In genomic region chr19:9932835-9933234, GRCh38 we compare ENCODE assay signal across 15 cellular contexts. TPM values are rescaled to one million over a fixed set of nuclear protein-coding genes. Genes with fewer than 3 reads are reported as not detected.
A peak's percentile ranks its signal among the peaks of the same experiment; 100 is the strongest.
DNase-seq lines count a peak whose midpoint lies in the region; ATAC-seq and TF ChIP-seq lines count a peak whose summit lies in the region.
"Had no signal": no experiment of that assay in that cellular context is flagged by ENCODE, and none has a peak within 500 bp of the region (broad histone marks: within the 10 kb centered on the region; RNA-seq: fewer than 3 reads in every experiment).

No MANE protein-coding gene starts in this region.

- no peak overlapping the region for H3K4me2 ChIP-seq in IMR-90 (ENCODE audit: low read depth, low read length)
- H3K4me2 ChIP-seq: GM23338 had no signal

- dilution Hi-C loops in IMR-90 (cut with HindIII; ENCODE audit: low sequenced_read_pairs, unreplicated experiment) = no loop called here

- no peak overlapping the region for H3K4ac ChIP-seq in IMR-90 (ENCODE audit: low read depth, low read length)

- no peak for ATAC-seq in IMR-90 (ENCODE audit: low read depth)
- ATAC-seq: GM23338, HepG2 had no signal

- peaks cover 47% of the 10 kb centered on the region for H3K4me1 Mint-ChIP-seq in brain
- H3K4me1 Mint-ChIP-seq in osteocyte (ENCODE audit: unreplicated experiment) = peaks cover 51% of the 10 kb centered on the region

- no peak overlapping the region for H3K56ac ChIP-seq in IMR-90 (ENCODE audit: extremely low read depth, insufficient read depth, low read length)

- no peak overlapping the region for H4K5ac ChIP-seq in IMR-90 (ENCODE audit: low read depth, low read length)

- H3K9me3 ChIP-seq in IMR-90 (ENCODE audit: control insufficient read depth, insufficient read depth, low read length) = no peaks in the 10 kb centered on the region
- H3K9me3 ChIP-seq: BE2C, Caco-2 had no signal

- no TSS peak for BruUV-seq in IMR-90 (replicated peaks; lab: Mats Ljungman, UMichigan)

- H2BK15ac ChIP-seq in IMR-90 (ENCODE audit: low read depth, low read length) = no peak overlapping the region

- H3K27ac ChIP-seq in IMR-90 (ENCODE audit: insufficient read depth, low read length) = no peak overlapping the region

- no peaks in the 10 kb centered on the region for H3K36me3 ChIP-seq in IMR-90 (ENCODE audit: control insufficient read depth, insufficient read depth, low read length)
- H3K36me3 ChIP-seq: BE2C had no signal

- intact Hi-C loops in IMR-90 (cut with micrococcal nuclease) = loop anchor here (5.0 kb wide), 1 partner anchor 164 kb away; no protein-coding TSS in a partner anchor

- DNase-seq in GM10266 (ENCODE audit: extremely low spot score) (peak; percentile 2), IMR-90 (no peak), osteocyte (ENCODE audit: extremely low spot score, unreplicated experiment) (no peak), ureter (ENCODE audit: low spot score) (no peak), NCI-H128 (lab: John Stamatoyannopoulos, UW; ENCODE audit: unreplicated experiment) (no peak), DMS79 (lab: John Stamatoyannopoulos, UW) (no peak)
- DNase-seq: ACHN; BE2C; C1 segment of cervical spinal cord; Caco-2; CD4-positive, CD25-positive, alpha-beta regulatory T cell; GDM1 had no signal

- CTCF ChIA-PET in IMR-90 (lab: Yijun Ruan, JAX) = interaction anchor here (0.6 to 4.5 kb wide), 3 partner anchors 35 to 95 kb away, joined by 3 to 30 read pairs (median 3); no protein-coding TSS in a partner anchor

- no peak overlapping the region for H3K18ac ChIP-seq in IMR-90 (ENCODE audit: low read depth, low read length)

- TF ChIP-seq CTCF in GM10266 (IDR thresholded peaks at IDR 0.05; ENCODE audit: control insufficient read depth, insufficient read depth, low read depth, missing control alignments) = no peak
- no peak for TF ChIP-seq CTCF in IMR-90 (conservative IDR thresholded peaks at IDR 0.05; ENCODE audit: low read depth, low read length)
- no peak for TF ChIP-seq CTCF in brain (conservative IDR thresholded peaks at IDR 0.05)
- no peak for TF ChIP-seq CTCF in osteocyte (IDR thresholded peaks at IDR 0.05)

- H2AFZ ChIP-seq in IMR-90 (replicated peaks; ENCODE audit: low read length, poor library complexity) = peak overlapping the region; percentile 51
- H2AFZ ChIP-seq: GM23338 had no signal

- peak overlapping the region; percentile 8; the same call in 1 of the 2 replicates for H2AK5ac ChIP-seq in IMR-90 (ENCODE audit: low read depth, low read length)

- H3K4me3 ChIP-seq in IMR-90 (ENCODE audit: insufficient read depth, low read depth, low read length) = no peak overlapping the region
- H3K4me3 ChIP-seq: GM23338 had no signal

- H4K20me1 ChIP-seq in IMR-90 (ENCODE audit: insufficient read depth, low read length) = peaks cover 3% of the 10 kb centered on the region

- no peak overlapping the region for H2BK5ac ChIP-seq in IMR-90 (ENCODE audit: low read depth, low read length, poor library complexity, severe bottlenecking)

- no peak overlapping the region for H3K14ac ChIP-seq in IMR-90 (replicated peaks; ENCODE audit: low read depth, low read length)

- peaks cover 20% of the 10 kb centered on the region for H3K36me3 Mint-ChIP-seq in brain
- H3K36me3 Mint-ChIP-seq in osteocyte (ENCODE audit: unreplicated experiment) = peaks cover 9% of the 10 kb centered on the region
- H3K36me3 Mint-ChIP-seq: CD4-positive, CD25-positive, alpha-beta regulatory T cell had no signal

- H3K9ac ChIP-seq in IMR-90 (ENCODE audit: low read depth, low read length) = no peak overlapping the region

- H4K8ac ChIP-seq in IMR-90 (ENCODE audit: low read depth in 2 of 2, low read length in 2 of 2) = no peak overlapping the region

- no peak overlapping the region for H4K91ac ChIP-seq in IMR-90 (ENCODE audit: insufficient read depth, low read depth, low read length)

- H3K79me1 ChIP-seq in IMR-90 (ENCODE audit: low read depth in 1 of 2, low read length in 2 of 2) = peaks cover 0 to 2% of the 10 kb centered on the region in 2 experiments; a peak in 1 of 4 replicates

- H3K4me1 ChIP-seq in IMR-90 (ENCODE audit: control insufficient read depth, insufficient read depth, low read length) = peaks cover 6% of the 10 kb centered on the region; the same call in 1 of the 2 replicates
- H3K4me1 ChIP-seq: BE2C, Caco-2 had no signal

- WGBS in IMR-90 (ENCODE audit: extremely low coverage in 2 of 2, insufficient read length in 1 of 2), 2 experiments = 91% methylated on average over 4 of the region's 4 CpGs; no CpG with 5 or more reads in 1 of the 2 experiments

- no peak overlapping the region for H3K23ac ChIP-seq in IMR-90 (ENCODE audit: low read depth, low read length)

- POLR2A ChIA-PET in IMR-90 (lab: Charles Lee; ENCODE audit: unreplicated experiment) = interaction anchor here (0.7 kb wide), 1 partner anchor 96 kb away, joined by 5 read pairs; no protein-coding TSS in a partner anchor

- no peak for TF ChIP-seq RAD21 in IMR-90 (IDR thresholded peaks at IDR 0.05; ENCODE audit: low read length)

- H3K9me3 Mint-ChIP-seq in brain (no peaks in the 10 kb centered on the region), osteocyte (ENCODE audit: unreplicated experiment) (no peaks in the 10 kb centered on the region)
- H3K9me3 Mint-ChIP-seq: GM23338 had no signal

- 0 out of 2 replicates have a peak, but pooled peaks cover 3% of the 10 kb centered on the region for H3K9me1 ChIP-seq in IMR-90 (ENCODE audit: insufficient read depth, low read length)

- H2BK120ac ChIP-seq in IMR-90 (ENCODE audit: low read depth, low read length) = no peak overlapping the region

- H3K27me3 Mint-ChIP-seq in brain = peaks cover 23% of the 10 kb centered on the region
- H3K27me3 Mint-ChIP-seq in osteocyte (ENCODE audit: unreplicated experiment) = no peaks in the 10 kb centered on the region

- H3K27ac Mint-ChIP-seq in brain = peak overlapping the region in 2 of 5 experiments; percentile 31 to 34
- peak overlapping the region; percentile 15 for H3K27ac Mint-ChIP-seq in osteocyte (ENCODE audit: unreplicated experiment)
- H3K27ac Mint-ChIP-seq: CD4-positive, CD25-positive, alpha-beta regulatory T cell; GM23338 had no signal

- in situ Hi-C loops in IMR-90 (cut with MboI; ENCODE audit: low sequenced_read_pairs) = no loop called here

- H2AK9ac ChIP-seq in IMR-90 (replicated peaks; ENCODE audit: low read depth, low read length, poor library complexity) = peak overlapping the region; percentile 65

- H2BK20ac ChIP-seq in IMR-90 (ENCODE audit: low read depth, low read length) = no peak overlapping the region

- TF ChIP-seq POLR2A in IMR-90 (IDR thresholded peaks at IDR 0.05; ENCODE audit: low read depth, low read length) = no peak

- peaks cover 22% of the 10 kb centered on the region for H3K27me3 ChIP-seq in IMR-90 (ENCODE audit: control insufficient read depth, insufficient read depth, low read length)

- peak overlapping the region in 3 of 5 experiments; percentile 10 to 45 (median 24) for H3K4me3 Mint-ChIP-seq in brain
- H3K4me3 Mint-ChIP-seq in osteocyte (ENCODE audit: unreplicated experiment) = no peak overlapping the region
- H3K4me3 Mint-ChIP-seq: GM23338 had no signal

TF ChIP-seq in IMR-90, 13 proteins besides CTCF, POLR2A, EP300 and RAD21:
- TF ChIP-seq CHD1 (IDR thresholded peaks at IDR 0.05; ENCODE audit: low read depth, low read length) (no peak), MAZ (IDR thresholded peaks at IDR 0.05; ENCODE audit: borderline replicate concordance, low read depth, low read length) (no peak), CEBPB (IDR thresholded peaks at IDR 0.05; ENCODE audit: low read depth, low read length) (no peak), SMC3 (IDR thresholded peaks at IDR 0.05; ENCODE audit: low read depth, low read length) (no peak), MAFK (IDR thresholded peaks at IDR 0.05; ENCODE audit: low read depth, low read length) (no peak), BHLHE40 (IDR thresholded peaks at IDR 0.05; ENCODE audit: low read depth, low read length) (no peak), USF2 (IDR thresholded peaks at IDR 0.05; ENCODE audit: low read depth, low read length) (no peak), ELK1 (IDR thresholded peaks at IDR 0.05; ENCODE audit: borderline replicate concordance, low read depth, low read length) (no peak), FOS (IDR thresholded peaks at IDR 0.05; ENCODE audit: low read depth, low read length) (no peak), RFX5 (IDR thresholded peaks at IDR 0.05; ENCODE audit: low read depth, low read length) (no peak), NFE2L2 (IDR thresholded peaks at IDR 0.05; ENCODE audit: low read depth, low read length) (no peak), RCOR1 (IDR thresholded peaks at IDR 0.05; ENCODE audit: insufficient replicate concordance, low read length) (no peak), MXI1 (IDR thresholded peaks at IDR 0.05; ENCODE audit: borderline replicate concordance, low read depth, low read length) (no peak)

RNA-seq across cellular contexts. Expression of gene OLFM2, which starts 3.5 kb away (rescaled TPM):
- 2.2 and 2.7 TPM in 2 replicates for total RNA-seq in IMR-90 (2012; rRNA removed)
- polyA plus RNA-seq in IMR-90 (2012; rRNA removed) = 5.1 and 6.2 TPM in 2 replicates
- 4.7 and 7.9 TPM in 2 replicates for polyA plus RNA-seq in IMR-90 (2012; cell fraction: cytosol; rRNA removed)
- polyA plus RNA-seq in IMR-90 (2012; cell fraction: nucleus; rRNA removed; ENCODE audit: low replicate concordance) = 1.7 and 2.0 TPM in 2 replicates
- polyA plus RNA-seq in brain (ENCODE audit: insufficient read depth, low read depth, low replicate concordance) = 75.0 TPM
- 208 and 236 TPM in 2 replicates for total RNA-seq in osteocyte
- 5.6 TPM for total RNA-seq in ureter

Comparison
In these comparisons a context has a peak if more than half of its experiments do, and no peak if none do; other contexts are left out.
1. RNA of gene OLFM2, which starts 3.5 kb away (total RNA-seq): 208 to 236 TPM in osteocyte; 5.6 TPM in ureter (single experiment) and 2.2 to 2.7 TPM in IMR-90; every median in the first group is over 10 times any median in the second.